35 cellular contexts compared by ENCODE assay signal in the genomic region with DNA sequence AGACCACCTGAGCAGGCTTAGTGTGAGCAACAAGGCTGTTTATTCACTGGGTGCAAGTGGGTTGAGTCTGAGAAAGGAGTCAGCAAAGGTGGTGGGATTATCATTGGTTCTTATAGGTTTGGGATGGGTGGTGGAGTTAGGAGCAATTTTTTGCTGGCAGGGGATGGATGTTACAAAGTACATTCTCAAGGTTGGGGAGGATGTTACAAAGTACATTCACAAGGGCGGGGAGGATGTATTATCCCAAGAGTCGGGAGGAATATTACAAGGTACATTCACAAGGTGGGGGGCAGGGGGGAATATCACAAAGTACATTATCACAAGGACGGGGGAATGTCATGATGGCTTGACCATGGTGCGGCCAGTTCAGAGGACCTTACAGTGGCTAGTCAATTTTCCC.
"Had no signal": no experiment of that assay in that cellular context is flagged by ENCODE, and none has a peak within 500 bp of the region (broad histone marks: within the 10 kb centered on the region; RNA-seq: fewer than 3 reads in every experiment).

No MANE protein-coding gene starts in this region.

- H3K36me3 ChIP-seq: MG63 had no signal

- H3K4me3 ChIP-seq: MG63 had no signal

- DNase-seq: Karpas-422, Kasumi-1, MG63, MM.1S, MV-4-11, NCI-H1048, NCI-H1092, NCI-H1092 treated with DMSO at 0.1 percent for 48 hours, NCI-H1105, NCI-H1105 treated with DMSO at 0.1 percent for 48 hours, NCI-H1417, NCI-H1417 treated with DMSO at 0.1 percent for 48 hours, NCI-H1436, NCI-H1436 treated with DMSO at 0.1 percent for 48 hours, NCI-H146, NCI-H1694, NCI-H1694 treated with DMSO at 0.1 percent for 48 hours, NCI-H187, NCI-H187 treated with DMSO at 0.1 percent for 48 hours, NCI-H1930, NCI-H2029, NCI-H2029 treated with DMSO at 0.1 percent for 48 hours, NCI-H2081, NCI-H2081 treated with DMSO at 0.1 percent for 48 hours, NCI-H2107, NCI-H2171, NCI-H2171 treated with DMSO at 0.1 percent for 48 hours, NCI-H2227 treated with DMSO at 0.1 percent for 48 hours, NCI-H226, NCI-H345, NCI-H446, NCI-H446 treated with DMSO at 0.1 percent for 48 hours, NCI-H510A, NCI-H510A treated with DMSO at 0.1 percent for 48 hours, NCI-H524 had no signal
